Comparison of ENCODE assay signal across 8 cellular contexts in the genomic region with DNA sequence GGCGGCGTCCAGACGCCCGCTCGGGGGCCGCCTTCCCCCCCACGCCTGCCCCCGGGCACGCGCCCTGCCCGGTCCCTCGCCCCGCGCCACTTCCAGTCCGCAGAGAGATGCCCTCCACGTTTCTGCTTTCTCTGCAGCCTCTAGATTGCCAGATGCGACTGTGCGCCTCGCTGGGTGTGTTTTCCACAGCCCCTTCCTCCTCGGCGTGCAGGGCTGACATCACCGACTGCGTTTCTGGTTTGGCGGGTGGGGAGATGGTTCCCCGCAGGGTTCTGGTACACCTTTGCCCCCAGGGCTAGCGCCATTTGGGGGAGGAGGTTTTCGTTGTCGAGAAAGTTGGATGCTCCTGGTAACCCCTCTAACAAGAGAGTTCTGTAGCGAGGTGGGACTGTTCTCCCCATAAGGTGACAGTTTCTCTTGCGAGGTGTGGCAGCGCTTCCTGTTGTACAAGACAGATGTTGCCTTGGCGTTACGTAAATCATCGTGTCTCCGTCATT. TPM values are rescaled to one million over a fixed set of nuclear protein-coding genes. Genes with fewer than 3 reads are reported as not detected.
DNase-seq lines count a peak whose midpoint lies in the region; ATAC-seq and TF ChIP-seq lines count a peak whose summit lies in the region.

No MANE protein-coding gene starts in this region.

- H3K27ac ChIP-seq in adrenal gland (peak overlapping the region in 4 of 5 donors; percentile 68 to 86 (median 74)), iPS DF 6.9 (ENCODE audit: low read length) (no peak overlapping the region), skin epidermis (peak overlapping the region; percentile 78 to 94 (median 90))

- H3K4me3 ChIP-seq in BE2C (ENCODE audit: low read depth, low read length) (peak overlapping the region; percentile 86), adrenal gland (peak overlapping the region in 2 of 4 donors; percentile 93 to 97), iPS DF 6.9 (ENCODE audit: low read length) (peak overlapping the region; percentile 96; the same call in 1 of the 2 replicates), skin epidermis (peak overlapping the region; percentile 70 to 99 (median 96))

- intact Hi-C loops in adrenal gland (cut with DNase I): loop anchor here in 1 of 2 donors (5.0 kb wide), 1 partner anchor 359 kb away; no protein-coding TSS in a partner anchor

- ATAC-seq in GM19328 (IDR thresholded peaks at IDR 0.05; ENCODE audit: unreplicated experiment): peak; percentile 3

- no peak for TF ChIP-seq CTCF in BE2C (IDR thresholded peaks at IDR 0.05; ENCODE audit: low read depth, low read length)
- no peak for TF ChIP-seq CTCF in adrenal gland (IDR thresholded peaks at IDR 0.05)

- TF ChIP-seq POLR2A in adrenal gland (IDR thresholded peaks at IDR 0.05): no peak

- 5 to 6% (median 6%) methylated on average over 16 to 33 of the region's 35 CpGs for WGBS in adrenal gland, 4 donors
- no CpG with 5 or more reads among the region's 35 CpGs for WGBS in iPS DF 6.9 (ENCODE audit: insufficient coverage, insufficient read length)

- H3K9me3 ChIP-seq in BE2C: no peaks in the 10 kb centered on the region
- H3K9me3 ChIP-seq in adrenal gland (replicated peaks in 1 of 3): no peaks in the 10 kb centered on the region
- no peaks in the 10 kb centered on the region for H3K9me3 ChIP-seq in iPS DF 6.9 (ENCODE audit: control insufficient read depth, insufficient read depth, low read length)

- DNase-seq in BE2C (peak; percentile 79), HPDE6-E6E7 (ENCODE audit: extremely low spot score) (peak; percentile 25), SW480 (ENCODE audit: low spot score) (peak; percentile 54), adrenal gland (peak; percentile 33 to 79 (median 45)), iPS DF 6.9 (ENCODE audit: low read depth, low spot score) (no peak), A172 (ENCODE audit: low spot score) (no peak)

- H3K36me3 ChIP-seq in BE2C (peaks cover 35% of the 10 kb centered on the region), adrenal gland (replicated peaks in 1 of 2) (peaks cover 0 to 32% of the 10 kb centered on the region in 2 donors), iPS DF 6.9 (ENCODE audit: control insufficient read depth, insufficient read depth, low read length) (peaks cover 18% of the 10 kb centered on the region; the same call in 1 of the 2 replicates)

- H3K4me1 ChIP-seq in BE2C: no peaks in the 10 kb centered on the region
- peaks cover 15 to 32% of the 10 kb centered on the region in 2 donors for H3K4me1 ChIP-seq in adrenal gland (replicated peaks in 1 of 2)
- no peaks in the 10 kb centered on the region for H3K4me1 ChIP-seq in iPS DF 6.9 (ENCODE audit: control insufficient read depth, insufficient read depth, low read length)

- H3K27me3 ChIP-seq in BE2C: no peaks in the 10 kb centered on the region
- H3K27me3 ChIP-seq in adrenal gland: no peaks in the 10 kb centered on the region
- no peaks in the 10 kb centered on the region for H3K27me3 ChIP-seq in iPS DF 6.9 (ENCODE audit: control insufficient read depth, insufficient read depth, low read length)

RNA-seq across cellular contexts. Expression of a gene that starts 1.5 kb away (rescaled TPM):
- polyA plus RNA-seq in BE2C (2012; ENCODE audit: insufficient read depth, insufficient read length, low read depth): 274 TPM
- 100 to 1,000 TPM; 191 to 402 (median 259) TPM for total RNA-seq in adrenal gland
- polyA plus RNA-seq in adrenal gland: 100 to 1,000 TPM; 190 to 372 (median 193) TPM
- 395 and 420 TPM in 2 replicates for total RNA-seq in A172 (2014; rRNA removed; shearing (Covaris generic))

Comparison
In these comparisons a context has a peak if more than half of its experiments do, and no peak if none do; other contexts are left out.
1. DNase-seq: peak in BE2C (single experiment), HPDE6-E6E7 (single experiment), SW480 (single experiment) and adrenal gland (7 of 7); none in iPS DF 6.9 (single experiment) and A172 (single experiment).